ENCODE assay signal across 11 cellular contexts in the genomic region with DNA sequence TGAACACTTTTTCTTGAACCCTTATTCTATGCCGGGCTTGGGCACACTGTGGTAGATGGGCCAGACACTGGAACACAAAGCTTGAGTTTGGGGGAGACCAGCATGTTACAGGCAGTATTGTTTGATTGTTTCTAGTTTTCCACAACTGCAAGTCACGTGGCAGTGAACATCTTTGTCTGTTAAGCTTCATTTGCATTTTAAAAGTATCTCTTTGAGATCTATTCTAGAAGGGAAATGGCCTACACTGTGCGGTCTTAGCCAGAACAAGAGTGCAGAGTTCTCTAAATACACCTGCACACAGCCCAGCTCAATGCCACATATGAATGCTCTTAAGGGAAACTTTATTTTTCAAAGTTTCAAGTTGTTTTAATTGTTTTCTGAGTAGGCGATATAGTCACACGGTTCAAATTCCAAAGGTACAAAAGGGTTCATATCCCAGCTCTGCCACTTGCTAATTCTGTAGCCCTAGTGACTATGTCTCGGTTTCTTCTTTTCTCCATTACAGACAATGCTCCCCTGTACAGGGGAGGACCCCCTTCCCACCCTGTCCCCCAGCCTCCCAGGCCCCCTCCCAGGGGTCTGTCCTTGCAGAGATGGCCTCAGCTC. TPM values are rescaled to one million over a fixed set of nuclear protein-coding genes. Genes with fewer than 3 reads are reported as not detected.
A peak's percentile ranks its signal among the peaks of the same experiment; 100 is the strongest.
DNase-seq lines count a peak whose midpoint lies in the region; ATAC-seq and TF ChIP-seq lines count a peak whose summit lies in the region.
"Had no signal": no experiment of that assay in that cellular context is flagged by ENCODE, and none has a peak within 500 bp of the region (broad histone marks: within the 10 kb centered on the region; RNA-seq: fewer than 3 reads in every experiment).

No MANE protein-coding gene starts in this region.

- H3K36me3 ChIP-seq in right lobe of liver (no peaks in the 10 kb centered on the region), brain microvascular endothelial cell (replicated peaks) (no peaks in the 10 kb centered on the region)

- DNase-seq in GM12864 (ENCODE audit: low read depth) (peak; percentile 30), right lobe of liver (no peak), brain microvascular endothelial cell (no peak), DMS153 (lab: John Stamatoyannopoulos, UW) (no peak), GM03348 (ENCODE audit: low spot score) (no peak), H4 (ENCODE audit: low spot score) (no peak)
- DNase-seq: hypothalamus, NCI-H2227 treated with DMSO at 0.1 percent for 48 hours, posterior cingulate gyrus had no signal

- TF ChIP-seq CTCF in GM12864 (IDR thresholded peaks at IDR 0.05; ENCODE audit: low read depth, low read length, missing control alignments) (no peak), right lobe of liver (IDR thresholded peaks at IDR 0.05) (no peak), brain microvascular endothelial cell (IDR thresholded peaks at IDR 0.05; ENCODE audit: low read depth, low read length, missing control alignments) (no peak)

- in situ Hi-C loops in brain microvascular endothelial cell (cut with HindIII; ENCODE audit: low pct_ligation_motif_present, low sequenced_read_pairs): no loop called here

- peaks cover 0 to 40% (median 16%) of the 10 kb centered on the region in 4 donors for H3K4me1 ChIP-seq in right lobe of liver

- intact Hi-C loops in right lobe of liver (cut with DNase I): no loop called here

- no peaks in the 10 kb centered on the region for H3K9me3 ChIP-seq in right lobe of liver

- no peak for TF ChIP-seq POLR2A in right lobe of liver (IDR thresholded peaks at IDR 0.05)

- no peaks in the 10 kb centered on the region for H3K27me3 ChIP-seq in right lobe of liver
- no peaks in the 10 kb centered on the region for H3K27me3 ChIP-seq in brain microvascular endothelial cell (replicated peaks)

- peak; percentile 70 for ATAC-seq in GM19467 (IDR thresholded peaks at IDR 0.05; ENCODE audit: unreplicated experiment)
- ATAC-seq in HG03097 (IDR thresholded peaks at IDR 0.05; ENCODE audit: low FRiP score, unreplicated experiment): peak; percentile 54
- peak; percentile 9 to 35 (median 26) for ATAC-seq in right lobe of liver

- H3K27ac ChIP-seq in right lobe of liver (peak overlapping the region; percentile 61 to 88 (median 73)), brain microvascular endothelial cell (no peak overlapping the region)

- 31% methylated on average over 6 of the region's 6 CpGs for WGBS in right lobe of liver (ENCODE audit: insufficient coverage, low coverage, low lambda C conversion rate, missing lambda C conversion rate)

- H3K4me3 ChIP-seq in GM12864 (ENCODE audit: low read depth, low read length) (no peak overlapping the region), right lobe of liver (no peak overlapping the region), brain microvascular endothelial cell (ENCODE audit: low read depth, low read length) (no peak overlapping the region)

RNA-seq across cellular contexts. Expression of a gene that starts 24.9 kb away (rescaled TPM):
- 10 to 100 TPM; 10.7 to 20.4 (median 18.9) TPM for total RNA-seq in right lobe of liver
- 1.2 and 1.7 TPM in 2 replicates for total RNA-seq in H4 (2014; rRNA removed; shearing (Covaris generic))
